In the genomic region with DNA sequence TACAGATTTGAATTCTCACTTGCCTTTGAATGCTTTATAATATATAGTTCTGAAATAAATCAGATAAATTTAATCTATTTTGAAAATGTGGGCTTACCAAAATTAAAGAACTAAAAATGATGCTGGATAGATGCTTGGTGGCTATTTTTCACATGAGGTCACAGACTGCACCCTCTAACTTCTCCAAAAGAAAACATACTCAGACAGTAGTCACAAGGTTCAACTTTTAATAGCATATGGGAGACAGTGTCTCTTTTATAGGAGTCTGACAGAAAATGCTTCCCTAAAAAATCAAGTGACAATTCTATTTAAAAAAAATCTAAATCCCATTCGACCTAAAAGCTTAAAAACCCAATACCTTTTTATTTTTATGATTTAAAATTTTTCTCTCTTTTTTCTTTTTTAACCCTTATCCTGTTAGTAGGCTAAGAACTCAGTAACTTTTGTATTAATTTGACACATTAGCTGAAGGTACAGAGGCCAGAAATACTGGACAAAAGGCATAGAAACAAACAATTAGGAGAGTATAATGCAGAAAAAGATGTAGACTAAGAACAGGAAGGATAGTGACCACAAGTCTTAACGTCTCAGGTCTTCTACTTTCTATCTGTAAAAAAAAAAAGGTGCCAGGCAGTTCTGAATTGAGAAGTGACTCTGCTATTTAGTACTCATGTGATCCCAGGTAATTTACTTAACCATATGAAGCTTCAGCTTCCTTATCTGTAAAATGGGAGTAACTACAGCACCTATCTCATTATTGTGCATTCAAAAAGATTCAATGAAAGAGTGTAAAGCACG, we compare ENCODE assay signal across 12 cellular contexts. TPM values are rescaled to one million over a fixed set of nuclear protein-coding genes. Genes with fewer than 3 reads are reported as not detected.
A peak's percentile ranks its signal among the peaks of the same experiment; 100 is the strongest.
DNase-seq lines count a peak whose midpoint lies in the region; ATAC-seq and TF ChIP-seq lines count a peak whose summit lies in the region.
"Had no signal": no experiment of that assay in that cellular context is flagged by ENCODE, and none has a peak within 500 bp of the region (broad histone marks: within the 10 kb centered on the region; RNA-seq: fewer than 3 reads in every experiment).

No MANE protein-coding gene starts in this region.

- DNase-seq in medulla oblongata (ENCODE audit: extremely low spot score) = peak; percentile 82
- no peak for DNase-seq in NCI-H1048 (lab: John Stamatoyannopoulos, UW)
- no peak for DNase-seq in DMS79 (lab: John Stamatoyannopoulos, UW)
- DNase-seq in CD4-positive, alpha-beta T cell = no peak
- no peak for DNase-seq in activated T-cell treated with anti-CD3 and anti-CD28 coated beads, Interleukin-2, amount 50 U/mL, for 4 hours
- DNase-seq: Caco-2, NCI-H187, upper lobe of left lung had no signal

- no peaks in the 10 kb centered on the region for H3K36me3 Mint-ChIP-seq in CD4-positive, alpha-beta T cell (ENCODE audit: low read depth)
- H3K36me3 Mint-ChIP-seq in activated T-cell treated with anti-CD3 and anti-CD28 coated beads, Interleukin-2, amount 50 U/mL, for 4 hours (ENCODE audit: insufficient read depth) = no peaks in the 10 kb centered on the region

- no peaks in the 10 kb centered on the region for H3K27me3 ChIP-seq in CD4-positive, alpha-beta T cell (ENCODE audit: control insufficient read depth, insufficient read depth, low read length)
- H3K27me3 ChIP-seq: hepatocyte, upper lobe of left lung had no signal

- H3K4me1 Mint-ChIP-seq in CD4-positive, alpha-beta T cell (ENCODE audit: low read depth) = no peaks in the 10 kb centered on the region
- no peaks in the 10 kb centered on the region for H3K4me1 Mint-ChIP-seq in activated T-cell treated with anti-CD3 and anti-CD28 coated beads, Interleukin-2, amount 50 U/mL, for 4 hours (ENCODE audit: low read depth)

- CTCF ChIA-PET in CD4-positive, alpha-beta T cell (lab: Charles Lee) = no interaction called here

- ATAC-seq in GM18907 (IDR thresholded peaks at IDR 0.05; ENCODE audit: unreplicated experiment) = peak; percentile 85
- peak; percentile 93 for ATAC-seq in GM21619 (IDR thresholded peaks at IDR 0.05; ENCODE audit: unreplicated experiment)
- peak; percentile 82 for ATAC-seq in HG03196 (IDR thresholded peaks at IDR 0.05; ENCODE audit: unreplicated experiment)
- ATAC-seq in CD4-positive, alpha-beta T cell (ENCODE audit: poor library complexity) = no peak
- no peak for ATAC-seq in activated T-cell treated with anti-CD3 and anti-CD28 coated beads, Interleukin-2, amount 50 U/mL, for 4 hours

- intact Hi-C loops in CD4-positive, alpha-beta T cell (cut with DNase I, micrococcal nuclease) = loop anchor here in 1 of 2 experiments (10.0 kb wide), 1 partner anchor 473 kb away; no protein-coding TSS in a partner anchor

- peaks cover 7% of the 10 kb centered on the region for H3K27me3 Mint-ChIP-seq in CD4-positive, alpha-beta T cell
- H3K27me3 Mint-ChIP-seq in activated T-cell treated with anti-CD3 and anti-CD28 coated beads, Interleukin-2, amount 50 U/mL, for 4 hours (ENCODE audit: low read depth) = no peaks in the 10 kb centered on the region

- H3K27ac ChIP-seq in CD4-positive, alpha-beta T cell (ENCODE audit: low read depth, low read length) = no peak overlapping the region
- H3K27ac ChIP-seq: hepatocyte, upper lobe of left lung had no signal

- H3K9me3 ChIP-seq in CD4-positive, alpha-beta T cell (ENCODE audit: control insufficient read depth, low read length) = no peaks in the 10 kb centered on the region
- H3K9me3 ChIP-seq: Caco-2, upper lobe of left lung had no signal

- no peak overlapping the region for H3K27ac Mint-ChIP-seq in CD4-positive, alpha-beta T cell

- POLR2A ChIA-PET in CD4-positive, alpha-beta T cell (lab: Charles Lee) = interaction anchor here (0.6 to 1.0 kb wide), 3 partner anchors 8 to 915 kb away, joined by 3 to 5 read pairs (median 4); a partner anchor contains a TSS

- no peak for TF ChIP-seq CTCF in CD4-positive, alpha-beta T cell (IDR thresholded peaks at IDR 0.05)

- no peak overlapping the region for H3K4me3 Mint-ChIP-seq in CD4-positive, alpha-beta T cell
- no peak overlapping the region for H3K4me3 Mint-ChIP-seq in activated T-cell treated with anti-CD3 and anti-CD28 coated beads, Interleukin-2, amount 50 U/mL, for 4 hours

- H3K9me3 Mint-ChIP-seq in CD4-positive, alpha-beta T cell = no peaks in the 10 kb centered on the region
- no peaks in the 10 kb centered on the region for H3K9me3 Mint-ChIP-seq in activated T-cell treated with anti-CD3 and anti-CD28 coated beads, Interleukin-2, amount 50 U/mL, for 4 hours

RNA-seq across cellular contexts. Expression of a gene that starts 7.6 kb away (rescaled TPM):
- under 1 TPM in 1 of 2 experiments, not detected in 1; 0.22 TPM for total RNA-seq in CD4-positive, alpha-beta T cell
- under 1 TPM; 0.28 to 0.38 (median 0.32) TPM for total RNA-seq in activated T-cell treated with anti-CD3 and anti-CD28 coated beads, Interleukin-2, amount 50 U/mL, for 4 hours

RNA-seq across cellular contexts. Expression of a gene that starts 7.8 kb away (rescaled TPM):
- 1 to 10 TPM; 2.6 to 3.0 TPM for total RNA-seq in CD4-positive, alpha-beta T cell
- total RNA-seq in activated T-cell treated with anti-CD3 and anti-CD28 coated beads, Interleukin-2, amount 50 U/mL, for 4 hours = 10 to 100 TPM in 2 of 3 donors, 1 to 10 TPM in 1; 9.8 to 11.7 (median 10.7) TPM

Comparison
In these comparisons a context has a peak if more than half of its experiments do, and no peak if none do; other contexts are left out.
1. ATAC-seq: peak in GM18907 (single experiment), GM21619 (single experiment) and HG03196 (single experiment); none in CD4-positive, alpha-beta T cell (single experiment) and activated T-cell treated with anti-CD3 and anti-CD28 coated beads, Interleukin-2, amount 50 U/mL, for 4 hours (0 of 2).